Comparison of ENCODE assay signal across 20 cellular contexts in genomic region chr10:99325261-99325660, GRCh38. TPM values are rescaled to one million over a fixed set of nuclear protein-coding genes. Genes with fewer than 3 reads are reported as not detected.
DNase-seq lines count a peak whose midpoint lies in the region; ATAC-seq and TF ChIP-seq lines count a peak whose summit lies in the region.
"Had no signal": no experiment of that assay in that cellular context is flagged by ENCODE, and none has a peak within 500 bp of the region (broad histone marks: within the 10 kb centered on the region; RNA-seq: fewer than 3 reads in every experiment).

No MANE protein-coding gene starts in this region.

- H3K36me3 ChIP-seq in endocrine pancreas (ENCODE audit: control insufficient read depth, insufficient read depth, low read length) = no peaks in the 10 kb centered on the region
- no peaks in the 10 kb centered on the region for H3K36me3 ChIP-seq in left lung
- H3K36me3 ChIP-seq: SJSA1 had no signal

- no peaks in the 10 kb centered on the region for H3K9me3 Mint-ChIP-seq in stimulated activated effector memory CD8-positive, alpha-beta T cell treated with anti-CD3 and anti-CD28 coated beads, Interleukin-12 subunit alpha, Interleukin-12 subunit beta, amount 100 ng/mL, for 72 hours

- no peaks in the 10 kb centered on the region for H3K36me3 Mint-ChIP-seq in stimulated activated effector memory CD8-positive, alpha-beta T cell treated with anti-CD3 and anti-CD28 coated beads, Interleukin-12 subunit alpha, Interleukin-12 subunit beta, amount 100 ng/mL, for 72 hours
- H3K36me3 Mint-ChIP-seq: CD4-positive, alpha-beta memory T cell had no signal

- H3K9me3 ChIP-seq in endocrine pancreas (ENCODE audit: control insufficient read depth, low read length) (no peaks in the 10 kb centered on the region), left lung (no peaks in the 10 kb centered on the region)
- H3K9me3 ChIP-seq: SJSA1 had no signal

- H3K4me3 ChIP-seq in endocrine pancreas (ENCODE audit: control insufficient read depth, insufficient read depth, low read length) (peak overlapping the region; percentile 43), left lung (no peak overlapping the region)
- H3K4me3 ChIP-seq: SJSA1 had no signal

- peaks cover 7% of the 10 kb centered on the region for H3K4me1 ChIP-seq in endocrine pancreas (ENCODE audit: control insufficient read depth, insufficient read depth, low read length)
- H3K4me1 ChIP-seq in left lung = peaks cover 9 to 13% of the 10 kb centered on the region in 2 donors

- TF ChIP-seq CTCF in left lung (IDR thresholded peaks at IDR 0.05) = no peak

- peak overlapping the region; percentile 21 for H3K9ac ChIP-seq in endocrine pancreas (ENCODE audit: control insufficient read depth, insufficient read depth, low read length)

- DNase-seq in DMS53 (lab: John Stamatoyannopoulos, UW) (peak; percentile 53), DMS53 treated with DMSO at 0.1 percent for 48 hours (lab: John Stamatoyannopoulos, UW; ENCODE audit: unreplicated experiment) (no peak), left lung (no peak), NCI-H82 treated with DMSO at 0.1 percent for 48 hours (lab: John Stamatoyannopoulos, UW; ENCODE audit: unreplicated experiment) (no peak)
- DNase-seq in stimulated activated effector memory CD8-positive, alpha-beta T cell treated with anti-CD3 and anti-CD28 coated beads, Interleukin-12 subunit alpha, Interleukin-12 subunit beta, amount 100 ng/mL, for 72 hours (ENCODE audit: low spot score in 2 of 2) = no peak
- DNase-seq: CD4-positive, alpha-beta memory T cell; GF-D8; Kasumi-1; NCI-H1105 treated with DMSO at 0.1 percent for 48 hours; NCI-H187 treated with DMSO at 0.1 percent for 48 hours; NCI-H446; OCI-M1; SW 1271 had no signal

- no peaks in the 10 kb centered on the region for H3K27me3 ChIP-seq in endocrine pancreas (ENCODE audit: control insufficient read depth, insufficient read depth, low read length)
- H3K27me3 ChIP-seq in left lung = peaks cover 22 to 73% of the 10 kb centered on the region in 2 donors

- H3K27ac Mint-ChIP-seq in stimulated activated effector memory CD8-positive, alpha-beta T cell treated with anti-CD3 and anti-CD28 coated beads, Interleukin-12 subunit alpha, Interleukin-12 subunit beta, amount 100 ng/mL, for 72 hours = no peak overlapping the region
- H3K27ac Mint-ChIP-seq: CD4-positive, alpha-beta memory T cell; IgD-negative memory B cell had no signal

- no peak overlapping the region for H3K4me3 Mint-ChIP-seq in stimulated activated effector memory CD8-positive, alpha-beta T cell treated with anti-CD3 and anti-CD28 coated beads, Interleukin-12 subunit alpha, Interleukin-12 subunit beta, amount 100 ng/mL, for 72 hours
- H3K4me3 Mint-ChIP-seq: CD4-positive, alpha-beta memory T cell; IgD-negative memory B cell had no signal

- H3K4me1 Mint-ChIP-seq in stimulated activated effector memory CD8-positive, alpha-beta T cell treated with anti-CD3 and anti-CD28 coated beads, Interleukin-12 subunit alpha, Interleukin-12 subunit beta, amount 100 ng/mL, for 72 hours = peaks cover under 1% of the 10 kb centered on the region

- ATAC-seq in left lung (peak; percentile 10), GM21390 (IDR thresholded peaks at IDR 0.05; ENCODE audit: unreplicated experiment) (no peak), HG02870 (IDR thresholded peaks at IDR 0.05; ENCODE audit: unreplicated experiment) (no peak)
- ATAC-seq in stimulated activated effector memory CD8-positive, alpha-beta T cell treated with anti-CD3 and anti-CD28 coated beads, Interleukin-12 subunit alpha, Interleukin-12 subunit beta, amount 100 ng/mL, for 72 hours = no peak

- intact Hi-C loops in left lung (cut with DNase I) = no loop called here

- H3K27ac ChIP-seq in left lung = no peak overlapping the region
- H3K27ac ChIP-seq: 22Rv1, SJSA1 had no signal

RNA-seq across cellular contexts. Expression of gene CNNM1, which starts 3.9 kb away (rescaled TPM):
- total RNA-seq in left lung = under 1 TPM; 0.79 to 0.94 TPM
- total RNA-seq: H4, SJSA1 had no signal
